In genomic region chr7:48089415-48089975, GRCh38 we compare ENCODE assay signal across 8 cellular contexts. TPM values are rescaled to one million over a fixed set of nuclear protein-coding genes. Genes with fewer than 3 reads are reported as not detected.
DNase-seq lines count a peak whose midpoint lies in the region; ATAC-seq and TF ChIP-seq lines count a peak whose summit lies in the region.

No MANE protein-coding gene starts in this region.

- WGBS in ectodermal cell, 2 experiments: 0 to 1% methylated on average over 53 of the region's 53 CpGs

- H3K27me3 ChIP-seq in ectodermal cell (ENCODE audit: control insufficient read depth, insufficient read depth, low read length, poor library complexity, severe bottlenecking) (peaks cover 16% of the 10 kb centered on the region), subcutaneous abdominal adipose tissue (ENCODE audit: control insufficient read depth in 5 of 5, insufficient read depth in 4 of 5, low read length in 5 of 5) (no peaks in the 10 kb centered on the region)

- peak overlapping the region in 4 of 5 donors; percentile 36 to 83 (median 78) for H3K9ac ChIP-seq in subcutaneous abdominal adipose tissue (ENCODE audit: low read length in 5 of 5)

- H3K4me1 ChIP-seq in ectodermal cell (ENCODE audit: control insufficient read depth, insufficient read depth, low read length) (peaks cover 14% of the 10 kb centered on the region), subcutaneous abdominal adipose tissue (ENCODE audit: control insufficient read depth in 5 of 5, insufficient read depth in 5 of 5, low read length in 5 of 5) (peaks cover 8 to 61% (median 39%) of the 10 kb centered on the region in 5 donors)

- H3K9me3 ChIP-seq in ectodermal cell (ENCODE audit: control insufficient read depth, low read length): no peaks in the 10 kb centered on the region
- H3K9me3 ChIP-seq in subcutaneous abdominal adipose tissue (ENCODE audit: control insufficient read depth in 5 of 5, low read length in 5 of 5): no peaks in the 10 kb centered on the region

- DNase-seq in midbrain (lab: John Stamatoyannopoulos, UW) (peak; percentile 22), A172 (ENCODE audit: low spot score) (no peak)

- H3K36me3 ChIP-seq in ectodermal cell (ENCODE audit: control insufficient read depth, insufficient read depth, low read length): no peaks in the 10 kb centered on the region
- peaks cover 0 to 32% (median 14%) of the 10 kb centered on the region in 5 donors for H3K36me3 ChIP-seq in subcutaneous abdominal adipose tissue (ENCODE audit: control insufficient read depth in 5 of 5, insufficient read depth in 5 of 5, low read length in 5 of 5)

- H3K4me3 ChIP-seq in WI38 (ENCODE audit: low read depth, low read length) (peak overlapping the region; percentile 82), ectodermal cell (ENCODE audit: insufficient read depth, low read depth, low read length) (peak overlapping the region; percentile 67), subcutaneous abdominal adipose tissue (ENCODE audit: low read depth in 1 of 5, low read length in 5 of 5) (peak overlapping the region; percentile 64 to 91 (median 80))

- H3K27ac ChIP-seq in C4-2B (peak overlapping the region; percentile 57), ectodermal cell (ENCODE audit: insufficient read depth, low read depth, low read length, poor library complexity, severe bottlenecking) (no peak overlapping the region), subcutaneous abdominal adipose tissue (ENCODE audit: low read depth, low read length) (peak overlapping the region; percentile 92)

- peak; percentile 7 for ATAC-seq in GM19463 (IDR thresholded peaks at IDR 0.05; ENCODE audit: unreplicated experiment)
- peak; percentile 6 for ATAC-seq in HG03571 (IDR thresholded peaks at IDR 0.05; ENCODE audit: unreplicated experiment)

- TF ChIP-seq CTCF in C4-2B (conservative IDR thresholded peaks at IDR 0.05): no peak
- no peak for TF ChIP-seq CTCF in WI38 (IDR thresholded peaks at IDR 0.05; ENCODE audit: low read depth, low read length)

RNA-seq across cellular contexts. Expression of gene UPP1, which starts 0.4 kb away (rescaled TPM):
- 15.8 TPM for polyA plus RNA-seq in ectodermal cell (2013, experiment 1 of 4)
- 11.6 TPM for polyA plus RNA-seq in ectodermal cell (2013, experiment 2 of 4)
- 12.9 TPM for polyA plus RNA-seq in ectodermal cell (2013, experiment 3 of 4)
- 11.8 TPM for polyA plus RNA-seq in ectodermal cell (2013, experiment 4 of 4)
- 13.3 and 21.5 TPM in 2 replicates for total RNA-seq in A172 (2014; rRNA removed; shearing (Covaris generic))

RNA-seq across cellular contexts. Expression of gene C7orf57, which starts 54.2 kb away (rescaled TPM):
- polyA plus RNA-seq in ectodermal cell (2013, experiment 1 of 4): not detected
- not detected for polyA plus RNA-seq in ectodermal cell (2013, experiment 2 of 4)
- polyA plus RNA-seq in ectodermal cell (2013, experiment 3 of 4): 0.27 TPM
- 0.12 TPM for polyA plus RNA-seq in ectodermal cell (2013, experiment 4 of 4)
- total RNA-seq in A172 (2014; rRNA removed; shearing (Covaris generic)): 0.62 and 1.6 TPM in 2 replicates
